In genomic region chr4:17347445-17347844, GRCh38 we compare ENCODE assay signal across 8 cellular contexts.
DNase-seq lines count a peak whose midpoint lies in the region; ATAC-seq, FAIRE-seq and TF ChIP-seq lines count a peak whose summit lies in the region.

No MANE protein-coding gene starts in this region.

- FAIRE-seq in urothelium cell line (lab: Jason Lieb, UNC) = no peak

- H3K4me3 Mint-ChIP-seq in activated naive CD4-positive, alpha-beta T cell treated with anti-CD3 and anti-CD28 coated beads, Interleukin-2, amount 10 ng/mL, durations not matched to agents 7 days and 5 days = no peak overlapping the region

- no peaks in the 10 kb centered on the region for H3K36me3 ChIP-seq in Loucy (ENCODE audit: insufficient read depth, low read length)

- no peak overlapping the region for H3K4me3 ChIP-seq in Loucy (ENCODE audit: low read length, poor library complexity, severe bottlenecking)

- no peaks in the 10 kb centered on the region for H3K4me1 Mint-ChIP-seq in activated naive CD4-positive, alpha-beta T cell treated with anti-CD3 and anti-CD28 coated beads, Interleukin-2, amount 10 ng/mL, durations not matched to agents 7 days and 5 days

- no peaks in the 10 kb centered on the region for H3F3A ChIP-seq in Loucy (ENCODE audit: low read depth)

- H3K4me2 ChIP-seq in Loucy (ENCODE audit: low read depth, low read length, poor library complexity, severe bottlenecking) = no peak overlapping the region

- H3K9ac ChIP-seq in Loucy (ENCODE audit: low read depth, low read length, poor library complexity, severe bottlenecking) = no peak overlapping the region

- peak; percentile 69 for ATAC-seq in GM18502 (IDR thresholded peaks at IDR 0.05; ENCODE audit: poor library complexity, unreplicated experiment)

- no peaks in the 10 kb centered on the region for H3K9me2 ChIP-seq in Loucy (replicated peaks; ENCODE audit: low read depth, low read length)

- H3K79me2 ChIP-seq in Loucy (ENCODE audit: insufficient read depth, low read length) = no peaks in the 10 kb centered on the region

- no peaks in the 10 kb centered on the region for H3K4me1 ChIP-seq in Loucy (ENCODE audit: insufficient read depth, low read length, poor library complexity, severe bottlenecking)

- CTCF ChIA-PET in activated naive CD4-positive, alpha-beta T cell treated with anti-CD3 and anti-CD28 coated beads, Interleukin-2, amount 10 ng/mL, durations not matched to agents 7 days and 5 days (lab: Charles Lee) = interaction anchor here (0.7 to 4.9 kb wide), 15 partner anchors 10 to 127 kb away, joined by 3 to 52 read pairs (median 4); no protein-coding TSS in a partner anchor

- no peaks in the 10 kb centered on the region for H3K9me3 ChIP-seq in Loucy (ENCODE audit: insufficient read depth, low read depth, low read length)

- peak; percentile 72 for TF ChIP-seq CTCF in Loucy (conservative IDR thresholded peaks at IDR 0.05; ENCODE audit: low read length)

- no peaks in the 10 kb centered on the region for H3K27me3 ChIP-seq in Loucy (ENCODE audit: insufficient read depth, low read length, poor library complexity, severe bottlenecking)

- H3K27ac Mint-ChIP-seq in activated naive CD4-positive, alpha-beta T cell treated with anti-CD3 and anti-CD28 coated beads, Interleukin-2, amount 10 ng/mL, durations not matched to agents 7 days and 5 days = no peak overlapping the region

- DNase-seq in AG08396 (ENCODE audit: low spot score) (peak; percentile 50), iPS DF 4.7 (ENCODE audit: extremely low read depth, low spot score) (peak; percentile 16), urothelium cell line (ENCODE audit: low spot score) (peak; percentile 7), DMS153 (lab: John Stamatoyannopoulos, UW) (no peak), putamen (ENCODE audit: low spot score) (no peak)
- DNase-seq in activated naive CD4-positive, alpha-beta T cell treated with anti-CD3 and anti-CD28 coated beads, Interleukin-2, amount 10 ng/mL, durations not matched to agents 7 days and 5 days = peak; percentile 54

- no peaks in the 10 kb centered on the region for H3K9me3 Mint-ChIP-seq in activated naive CD4-positive, alpha-beta T cell treated with anti-CD3 and anti-CD28 coated beads, Interleukin-2, amount 10 ng/mL, durations not matched to agents 7 days and 5 days

- H3K27me3 Mint-ChIP-seq in activated naive CD4-positive, alpha-beta T cell treated with anti-CD3 and anti-CD28 coated beads, Interleukin-2, amount 10 ng/mL, durations not matched to agents 7 days and 5 days = no peaks in the 10 kb centered on the region

- no peaks in the 10 kb centered on the region for H3K36me3 Mint-ChIP-seq in activated naive CD4-positive, alpha-beta T cell treated with anti-CD3 and anti-CD28 coated beads, Interleukin-2, amount 10 ng/mL, durations not matched to agents 7 days and 5 days

- H4K20me1 ChIP-seq in Loucy (ENCODE audit: insufficient read depth, low read length, poor library complexity, severe bottlenecking) = no peaks in the 10 kb centered on the region

- H2AFZ ChIP-seq in Loucy (ENCODE audit: low read length) = no peak overlapping the region

Comparison
In these comparisons a context has a peak if more than half of its experiments do, and no peak if none do; other contexts are left out.
1. DNase-seq: peak in AG08396 (single experiment), activated naive CD4-positive, alpha-beta T cell treated with anti-CD3 and anti-CD28 coated beads, Interleukin-2, amount 10 ng/mL, durations not matched to agents 7 days and 5 days (single experiment), iPS DF 4.7 (single experiment) and urothelium cell line (single experiment); none in DMS153 (single experiment) and putamen (single experiment).